In genomic region chr7:635687-636382, GRCh38 we compare ENCODE assay signal across 7 cellular contexts.
DNase-seq lines count a peak whose midpoint lies in the region; ATAC-seq and TF ChIP-seq lines count a peak whose summit lies in the region.
"Not testable (repeated sequence)": the region's sequence is repeated elsewhere in the genome, so short reads cannot be mapped to it uniquely, and the experiment has no call there.

No MANE protein-coding gene starts in this region.

- peaks cover 11% of the 10 kb centered on the region; the same call in 1 of the 2 replicates for H3K79me2 ChIP-seq in PC-3 (ENCODE audit: low read length)

- intact Hi-C loops in PC-3 (cut with micrococcal nuclease) = loop anchor here (1.0 kb wide), 1 partner anchor 304 kb away; no protein-coding TSS in a partner anchor
- intact Hi-C loops in dendritic cell treated with granulocyte-macrophage colony-stimulating factor and Interleukin-4, amounts not matched to agents 40 ng/mL and 50 ng/mL, for 4 days (cut with micrococcal nuclease) = loop anchor here (5.0 kb wide), 1 partner anchor 314 kb away; no protein-coding TSS in a partner anchor
- intact Hi-C loops in spleen (cut with DNase I; ENCODE audit: low total_unique reads) = loop anchor here (10.0 kb wide), 1 partner anchor 301 kb away; no protein-coding TSS in a partner anchor

- H2BK5ac ChIP-seq in neuronal stem cell (ENCODE audit: low read length) = not testable (repeated sequence)

- not testable (repeated sequence) for H3K27me3 Mint-ChIP-seq in CD8-positive, alpha-beta memory T cell; dendritic cell treated with granulocyte-macrophage colony-stimulating factor and Interleukin-4, amounts not matched to agents 40 ng/mL and 50 ng/mL, for 4 days

- not testable (repeated sequence) for H2BK15ac ChIP-seq in neuronal stem cell (ENCODE audit: low read length)

- not testable (repeated sequence) for H2BK120ac ChIP-seq in neuronal stem cell (ENCODE audit: low read depth, low read length)

- peak overlapping the region; percentile 69 for H2AFZ ChIP-seq in PC-3 (ENCODE audit: low read length)
- not testable (repeated sequence) for H2AFZ ChIP-seq in neuronal stem cell (ENCODE audit: low read length)

- not testable (repeated sequence) for DNase-seq in CD8-positive, alpha-beta memory T cell; neuronal stem cell (ENCODE audit: low spot score); spleen
- DNase-seq in PC-3 = peak; percentile 28
- DNase-seq in SW480 (ENCODE audit: low spot score) = peak; percentile 56

- not testable (repeated sequence) for H3K27me3 ChIP-seq in CD8-positive, alpha-beta memory T cell (ENCODE audit: insufficient read depth, low read length, poor library complexity, severe bottlenecking); PC-3 (ENCODE audit: low read length); neuronal stem cell (ENCODE audit: control insufficient read depth in 3 of 3, insufficient read depth in 3 of 3, low read depth in 1 of 3, low read length in 3 of 3); spleen (replicated peaks in 1 of 7)

- not testable (repeated sequence) for H3K9me2 ChIP-seq in PC-3 (replicated peaks; ENCODE audit: low read length)

- not testable (repeated sequence) for H3K14ac ChIP-seq in neuronal stem cell (ENCODE audit: low read length)

- H3K4ac ChIP-seq in neuronal stem cell (ENCODE audit: low read length) = not testable (repeated sequence)

- not testable (repeated sequence) for H4K91ac ChIP-seq in neuronal stem cell (ENCODE audit: low read depth, low read length, poor library complexity)

- not testable (repeated sequence) for H3K79me1 ChIP-seq in neuronal stem cell (ENCODE audit: low read depth, low read length)

- ATAC-seq in PC-3 = peak; percentile 18; the same call in 1 of the 2 replicates

- BruUV-seq in PC-3 (replicated peaks; lab: Mats Ljungman, UMichigan) = not testable (repeated sequence)

- not testable (repeated sequence) for H3K4me3 Mint-ChIP-seq in CD8-positive, alpha-beta memory T cell; dendritic cell treated with granulocyte-macrophage colony-stimulating factor and Interleukin-4, amounts not matched to agents 40 ng/mL and 50 ng/mL, for 4 days

- H3K36me3 ChIP-seq in CD8-positive, alpha-beta memory T cell (ENCODE audit: insufficient read depth, low read length); HEK293 (ENCODE audit: control insufficient read depth in 2 of 2, insufficient read depth in 1 of 2, low read length in 2 of 2); PC-3 (ENCODE audit: low read depth, low read length); neuronal stem cell (replicated peaks in 1 of 2; ENCODE audit: control insufficient read depth in 2 of 2, insufficient read depth in 2 of 2, low read length in 2 of 2); spleen: not testable (repeated sequence)

- TF ChIP-seq POLR2A in spleen (IDR thresholded peaks at IDR 0.05) = not testable (repeated sequence)

- H3K27ac ChIP-seq in CD8-positive, alpha-beta memory T cell (ENCODE audit: low read depth, low read length) = peak overlapping the region; percentile 24
- not testable (repeated sequence) for H3K27ac ChIP-seq in HEK293 (ENCODE audit: extremely low read depth, low read depth, low read length); neuronal stem cell (replicated peaks; ENCODE audit: low read length)
- peak overlapping the region; percentile 61 for H3K27ac ChIP-seq in PC-3 (ENCODE audit: low read length)
- peak overlapping the region in 5 of 8 donors; percentile 28 to 72 (median 63) for H3K27ac ChIP-seq in spleen

- H4K8ac ChIP-seq in neuronal stem cell (ENCODE audit: low read depth, low read length) = not testable (repeated sequence)

- not testable (repeated sequence) for H3K4me3 ChIP-seq in CD8-positive, alpha-beta memory T cell (ENCODE audit: low read length); HEK293 (ENCODE audit: low read depth, low read length); neuronal stem cell (ENCODE audit: low read length in 2 of 2); spleen
- H3K4me3 ChIP-seq in PC-3 (ENCODE audit: low read length) = peak overlapping the region; percentile 70

- peak overlapping the region; percentile 87 for H3K4me2 ChIP-seq in PC-3 (ENCODE audit: low read length)
- not testable (repeated sequence) for H3K4me2 ChIP-seq in neuronal stem cell (ENCODE audit: insufficient read depth, low read length, poor library complexity, severe bottlenecking)

- not testable (repeated sequence) for H2BK12ac ChIP-seq in neuronal stem cell (ENCODE audit: low read length)

- not testable (repeated sequence) for H4K20me1 ChIP-seq in PC-3 (ENCODE audit: low read length)

- peak overlapping the region; percentile 25 for H3K23ac ChIP-seq in neuronal stem cell (ENCODE audit: low read depth, low read length, poor library complexity)

- H2AK5ac ChIP-seq in neuronal stem cell (ENCODE audit: low read depth, low read length) = not testable (repeated sequence)

- not testable (repeated sequence) for H3K9me3 Mint-ChIP-seq in CD8-positive, alpha-beta memory T cell; dendritic cell treated with granulocyte-macrophage colony-stimulating factor and Interleukin-4, amounts not matched to agents 40 ng/mL and 50 ng/mL, for 4 days

- H3K9ac ChIP-seq in PC-3 (ENCODE audit: low read length) = peak overlapping the region; percentile 35
- not testable (repeated sequence) for H3K9ac ChIP-seq in neuronal stem cell (ENCODE audit: low read depth, low read length, poor library complexity)

- not testable (repeated sequence) for H3K4me1 ChIP-seq in CD8-positive, alpha-beta memory T cell (ENCODE audit: insufficient read depth, low read length); HEK293 (ENCODE audit: control insufficient read depth, insufficient read depth, low read length); neuronal stem cell (ENCODE audit: control insufficient read depth in 2 of 2, insufficient read depth in 1 of 2, low read depth in 1 of 2, low read length in 2 of 2)
- peaks cover 15% of the 10 kb centered on the region for H3K4me1 ChIP-seq in PC-3 (ENCODE audit: insufficient read depth, low read length)
- H3K4me1 ChIP-seq in spleen = peaks cover 0 to 20% (median 3%) of the 10 kb centered on the region in 6 donors

- POLR2A ChIA-PET in CD8-positive, alpha-beta memory T cell (lab: Charles Lee) = not testable (repeated sequence)
- POLR2A ChIA-PET in HEK293 (lab: Yijun Ruan, JAX) (interaction anchor here (0.6 kb wide), 1 partner anchor 18 kb away, joined by 5 read pairs; no protein-coding TSS in a partner anchor), PC-3 (lab: Charles Lee; ENCODE audit: unreplicated experiment) (interaction anchor here (0.6 to 0.7 kb wide), 2 partner anchors 59 to 83 kb away, joined by 3 to 4 read pairs; no protein-coding TSS in a partner anchor)

- H3F3A ChIP-seq in PC-3 (ENCODE audit: low read length, unreplicated experiment) = not testable (repeated sequence)

- no CpG with 5 or more reads among the region's 81 CpGs for WGBS in neuronal stem cell (ENCODE audit: extremely low coverage in 2 of 2, insufficient read length in 2 of 2, insufficient replicate concordance in 1 of 2), 2 donors
- WGBS in spleen, 5 donors = 83 to 96% (median 89%) methylated on average over 36 to 80 of the region's 81 CpGs

- CTCF ChIA-PET in CD8-positive, alpha-beta memory T cell (lab: Charles Lee) = interaction anchor here (1.2 to 3.8 kb wide), 5 partner anchors 8 to 314 kb away, joined by 3 to 21 read pairs (median 6); no protein-coding TSS in a partner anchor
- CTCF ChIA-PET in HEK293 (lab: Yijun Ruan, JAX) = not testable (repeated sequence)
- CTCF ChIA-PET in PC-3 (lab: Charles Lee) = interaction anchor here (1.9 kb wide), 1 partner anchor 303 kb away, joined by 8 read pairs; no protein-coding TSS in a partner anchor

- peaks cover 8 to 14% (median 10%) of the 10 kb centered on the region in 3 donors for H3K4me1 Mint-ChIP-seq in CD8-positive, alpha-beta memory T cell
- not testable (repeated sequence) for H3K4me1 Mint-ChIP-seq in dendritic cell treated with granulocyte-macrophage colony-stimulating factor and Interleukin-4, amounts not matched to agents 40 ng/mL and 50 ng/mL, for 4 days (ENCODE audit: low read depth)

- not testable (repeated sequence) for H3K9me3 ChIP-seq in CD8-positive, alpha-beta memory T cell (ENCODE audit: low read length); HEK293 (ENCODE audit: control insufficient read depth, insufficient read depth, low read depth, low read length); PC-3 (ENCODE audit: low read length); neuronal stem cell (replicated peaks in 1 of 2; ENCODE audit: control insufficient read depth in 2 of 2, insufficient read depth in 1 of 2, low read depth in 1 of 2, low read length in 2 of 2); spleen

- not testable (repeated sequence) for TF ChIP-seq CTCF in HEK293 (tag by site-specific recombination; IDR thresholded peaks at IDR 0.05); PC-3 (conservative IDR thresholded peaks at IDR 0.05; ENCODE audit: low read depth, low read length); spleen (IDR thresholded peaks at IDR 0.05 in 8 of 11, conservative IDR thresholded peaks at IDR 0.05 in 3 of 11)

- not testable (repeated sequence) for H3K18ac ChIP-seq in neuronal stem cell (ENCODE audit: low read length)

- not testable (repeated sequence) for H3K36me3 Mint-ChIP-seq in CD8-positive, alpha-beta memory T cell; dendritic cell treated with granulocyte-macrophage colony-stimulating factor and Interleukin-4, amounts not matched to agents 40 ng/mL and 50 ng/mL, for 4 days (ENCODE audit: low read depth)

- H3K27ac Mint-ChIP-seq in CD8-positive, alpha-beta memory T cell = not testable (repeated sequence)
- peak overlapping the region; percentile 70 for H3K27ac Mint-ChIP-seq in dendritic cell treated with granulocyte-macrophage colony-stimulating factor and Interleukin-4, amounts not matched to agents 40 ng/mL and 50 ng/mL, for 4 days

TF ChIP-seq in HEK293, 187 proteins besides CTCF, POLR2A, EP300 and RAD21:
- peak; percentile 73 for TF ChIP-seq KLF8 (tag by site-specific recombination; IDR thresholded peaks at IDR 0.05)
